17 cellular contexts compared by ENCODE assay signal in genomic region chr10:72074413-72075183, GRCh38. TPM values are rescaled to one million over a fixed set of nuclear protein-coding genes. Genes with fewer than 3 reads are reported as not detected.
DNase-seq lines count a peak whose midpoint lies in the region; ATAC-seq and TF ChIP-seq lines count a peak whose summit lies in the region.
"Had no signal": no experiment of that assay in that cellular context is flagged by ENCODE, and none has a peak within 500 bp of the region (broad histone marks: within the 10 kb centered on the region; RNA-seq: fewer than 3 reads in every experiment).

No MANE protein-coding gene starts in this region.

- CTCF ChIA-PET in activated B cell treated with CpG ODN at 0.5 μM for 24 hours (lab: Charles Lee): no interaction called here

- no peaks in the 10 kb centered on the region for H3K27me3 Mint-ChIP-seq in natural killer cell treated with Interleukin-12 subunit alpha and Interleukin-12 subunit beta and Interleukin-15 and Interleukin-18, amount 100 ng/mL, for 72 hours
- H3K27me3 Mint-ChIP-seq in natural killer cell (ENCODE audit: low read depth in 2 of 2) (no peaks in the 10 kb centered on the region), activated B cell treated with CpG ODN at 0.5 μM for 24 hours (no peaks in the 10 kb centered on the region)
- no peaks in the 10 kb centered on the region for H3K27me3 Mint-ChIP-seq in stimulated activated naive CD8-positive, alpha-beta T cell treated with anti-CD3 and anti-CD28 coated beads, Interleukin-15, amount 100 ng/mL, for 72 hours

- intact Hi-C loops in natural killer cell (cut with micrococcal nuclease): no loop called here
- intact Hi-C loops in activated B cell treated with CpG ODN at 0.5 μM for 24 hours (cut with micrococcal nuclease): no loop called here
- intact Hi-C loops in dorsolateral prefrontal cortex (cut with DNase I): no loop called here
- intact Hi-C loops in ascending aorta (cut with DNase I): no loop called here

- TF ChIP-seq CTCF in natural killer cell (IDR thresholded peaks at IDR 0.05) (no peak), activated B cell treated with CpG ODN at 0.5 μM for 24 hours (IDR thresholded peaks at IDR 0.05) (no peak), dorsolateral prefrontal cortex (IDR thresholded peaks at IDR 0.05 in 54 of 56, conservative IDR thresholded peaks at IDR 0.05 in 2 of 56; ENCODE audit: low read depth in 1 of 56, partially characterized antibody in 56 of 56) (no peak), ascending aorta (IDR thresholded peaks at IDR 0.05) (no peak)

- peak; percentile 45 for DNase-seq in natural killer cell treated with Interleukin-12 subunit alpha and Interleukin-12 subunit beta and Interleukin-15 and Interleukin-18, amount 100 ng/mL, for 72 hours (ENCODE audit: low spot score)
- DNase-seq in natural killer cell: no peak
- no peak for DNase-seq in activated B cell treated with CpG ODN at 0.5 μM for 24 hours
- DNase-seq in dorsolateral prefrontal cortex: peak in 1 of 10 donors; percentile 32
- no peak for DNase-seq in stimulated activated naive CD8-positive, alpha-beta T cell treated with anti-CD3 and anti-CD28 coated beads, Interleukin-15, amount 100 ng/mL, for 72 hours
- DNase-seq in ascending aorta (ENCODE audit: low spot score in 2 of 2): no peak
- DNase-seq: BE2C, DMS53, endodermal cell, hypothalamus, NCI-H1092, NCI-H748 treated with DMSO at 0.1 percent for 48 hours had no signal

- H3K4me1 Mint-ChIP-seq in natural killer cell treated with Interleukin-12 subunit alpha and Interleukin-12 subunit beta and Interleukin-15 and Interleukin-18, amount 100 ng/mL, for 72 hours (ENCODE audit: low read depth in 2 of 2): peaks cover 11 to 29% of the 10 kb centered on the region in 2 donors
- H3K4me1 Mint-ChIP-seq in natural killer cell (peaks cover 39 to 56% of the 10 kb centered on the region in 2 donors), activated B cell treated with CpG ODN at 0.5 μM for 24 hours (peaks cover 45% of the 10 kb centered on the region)
- H3K4me1 Mint-ChIP-seq in stimulated activated naive CD8-positive, alpha-beta T cell treated with anti-CD3 and anti-CD28 coated beads, Interleukin-15, amount 100 ng/mL, for 72 hours: peaks cover 100% of the 10 kb centered on the region

- POLR2A ChIA-PET in activated B cell treated with CpG ODN at 0.5 μM for 24 hours (lab: Charles Lee): interaction anchor here (2.6 kb wide), 1 partner anchor 13 kb away, joined by 12 read pairs; the partner anchor contains the start of gene SPOCK2

- H3K27ac Mint-ChIP-seq in natural killer cell treated with Interleukin-12 subunit alpha and Interleukin-12 subunit beta and Interleukin-15 and Interleukin-18, amount 100 ng/mL, for 72 hours: peak overlapping the region in 1 of 2 donors; percentile 58
- H3K27ac Mint-ChIP-seq in natural killer cell (peak overlapping the region in 1 of 2 donors; percentile 63), activated B cell treated with CpG ODN at 0.5 μM for 24 hours (peak overlapping the region; percentile 68)
- H3K27ac Mint-ChIP-seq in stimulated activated naive CD8-positive, alpha-beta T cell treated with anti-CD3 and anti-CD28 coated beads, Interleukin-15, amount 100 ng/mL, for 72 hours: peak overlapping the region; percentile 81 to 82
- H3K27ac Mint-ChIP-seq: endodermal cell had no signal

- H3K36me3 ChIP-seq in ascending aorta: no peaks in the 10 kb centered on the region
- H3K36me3 ChIP-seq: BE2C, ovary had no signal

- no peaks in the 10 kb centered on the region for H3K9me3 Mint-ChIP-seq in natural killer cell treated with Interleukin-12 subunit alpha and Interleukin-12 subunit beta and Interleukin-15 and Interleukin-18, amount 100 ng/mL, for 72 hours
- H3K9me3 Mint-ChIP-seq in natural killer cell (no peaks in the 10 kb centered on the region), activated B cell treated with CpG ODN at 0.5 μM for 24 hours (no peaks in the 10 kb centered on the region)
- no peaks in the 10 kb centered on the region for H3K9me3 Mint-ChIP-seq in stimulated activated naive CD8-positive, alpha-beta T cell treated with anti-CD3 and anti-CD28 coated beads, Interleukin-15, amount 100 ng/mL, for 72 hours
- H3K9me3 Mint-ChIP-seq: endodermal cell had no signal

- H3K4me3 Mint-ChIP-seq in natural killer cell treated with Interleukin-12 subunit alpha and Interleukin-12 subunit beta and Interleukin-15 and Interleukin-18, amount 100 ng/mL, for 72 hours: no peak overlapping the region
- H3K4me3 Mint-ChIP-seq in natural killer cell (no peak overlapping the region), activated B cell treated with CpG ODN at 0.5 μM for 24 hours (no peak overlapping the region)
- H3K4me3 Mint-ChIP-seq in stimulated activated naive CD8-positive, alpha-beta T cell treated with anti-CD3 and anti-CD28 coated beads, Interleukin-15, amount 100 ng/mL, for 72 hours: peak overlapping the region; percentile 75 to 78
- H3K4me3 Mint-ChIP-seq: endodermal cell had no signal

- H3K27ac ChIP-seq in dorsolateral prefrontal cortex (peak overlapping the region in 30 of 59 donors; percentile 2 to 80 (median 34)), ascending aorta (no peak overlapping the region)
- H3K27ac ChIP-seq: ovary, tibial nerve had no signal

- no peak overlapping the region for H3K4me3 ChIP-seq in dorsolateral prefrontal cortex
- H3K4me3 ChIP-seq in ascending aorta: no peak overlapping the region
- H3K4me3 ChIP-seq: ovary, tibial nerve had no signal

- no peaks in the 10 kb centered on the region for H3K4me1 ChIP-seq in ascending aorta
- H3K4me1 ChIP-seq: tibial nerve had no signal

- no peak for ATAC-seq in natural killer cell treated with Interleukin-12 subunit alpha and Interleukin-12 subunit beta and Interleukin-15 and Interleukin-18, amount 100 ng/mL, for 72 hours
- ATAC-seq in natural killer cell (no peak), activated B cell treated with CpG ODN at 0.5 μM for 24 hours (ENCODE audit: low read depth) (no peak), HG03520 (IDR thresholded peaks at IDR 0.05; ENCODE audit: unreplicated experiment) (no peak), SK-N-SH treated with all-trans-retinoic acid at 6 μM for 48 hours (no peak)
- no peak for ATAC-seq in stimulated activated naive CD8-positive, alpha-beta T cell treated with anti-CD3 and anti-CD28 coated beads, Interleukin-15, amount 100 ng/mL, for 72 hours

- no peaks in the 10 kb centered on the region for H3K9me3 ChIP-seq in ascending aorta
- H3K9me3 ChIP-seq: BE2C, ovary, SK-N-SH had no signal

- no peaks in the 10 kb centered on the region for H3K27me3 ChIP-seq in dorsolateral prefrontal cortex
- no peaks in the 10 kb centered on the region for H3K27me3 ChIP-seq in ascending aorta
- H3K27me3 ChIP-seq: BE2C, ovary, tibial nerve had no signal

- H3K36me3 Mint-ChIP-seq in natural killer cell treated with Interleukin-12 subunit alpha and Interleukin-12 subunit beta and Interleukin-15 and Interleukin-18, amount 100 ng/mL, for 72 hours: no peaks in the 10 kb centered on the region
- H3K36me3 Mint-ChIP-seq in natural killer cell: peaks cover 4% of the 10 kb centered on the region
- H3K36me3 Mint-ChIP-seq in activated B cell treated with CpG ODN at 0.5 μM for 24 hours (ENCODE audit: low read depth): peaks cover 40% of the 10 kb centered on the region

TF ChIP-seq in SK-N-SH treated with all-trans-retinoic acid at 6 μM for 48 hours, 23 proteins besides CTCF, POLR2A, EP300 and RAD21 (continues in another document):
- no peak for TF ChIP-seq ZC3H10 (CRISPR knock-in tag; IDR thresholded peaks at IDR 0.05)
- no peak for TF ChIP-seq PPARA (CRISPR knock-in tag; IDR thresholded peaks at IDR 0.05; ENCODE audit: borderline replicate concordance)
- TF ChIP-seq ESRRG (CRISPR knock-in tag; IDR thresholded peaks at IDR 0.05): no peak
- TF ChIP-seq OSR1 (CRISPR knock-in tag; IDR thresholded peaks at IDR 0.05): no peak
- TF ChIP-seq TSHZ2 (CRISPR knock-in tag; IDR thresholded peaks at IDR 0.05): no peak
- TF ChIP-seq ISL1 (CRISPR knock-in tag; IDR thresholded peaks at IDR 0.05): no peak
- TF ChIP-seq SNAI2 (CRISPR knock-in tag; IDR thresholded peaks at IDR 0.05): no peak
- no peak for TF ChIP-seq CREB5 (CRISPR knock-in tag; IDR thresholded peaks at IDR 0.05; ENCODE audit: low read depth)

RNA-seq across cellular contexts. Expression of gene SPOCK2, which starts 13.8 kb away (rescaled TPM):
- 10 to 100 TPM; 24.9 to 25.9 TPM for total RNA-seq in natural killer cell treated with Interleukin-12 subunit alpha and Interleukin-12 subunit beta and Interleukin-15 and Interleukin-18, amount 100 ng/mL, for 72 hours
- total RNA-seq in natural killer cell: 100 to 1,000 TPM; 258 to 329 (median 293) TPM
- total RNA-seq in activated B cell treated with CpG ODN at 0.5 μM for 24 hours: 24.2 and 27.8 TPM in 2 replicates
- total RNA-seq in dorsolateral prefrontal cortex: 100 to 1,000 TPM in 119 of 120 experiments, 10 to 100 TPM in 1; 94.6 to 335 (median 260) TPM
- 9.7 TPM for total RNA-seq in ascending aorta

Comparison
In these comparisons a context has a peak if more than half of its experiments do, and no peak if none do; other contexts are left out.
1. H3K4me3 Mint-ChIP-seq: peak in stimulated activated naive CD8-positive, alpha-beta T cell treated with anti-CD3 and anti-CD28 coated beads, Interleukin-15, amount 100 ng/mL, for 72 hours (2 of 2); none in natural killer cell treated with Interleukin-12 subunit alpha and Interleukin-12 subunit beta and Interleukin-15 and Interleukin-18, amount 100 ng/mL, for 72 hours (single experiment), natural killer cell (single experiment) and activated B cell treated with CpG ODN at 0.5 μM for 24 hours (single experiment).
2. H3K27ac ChIP-seq: peak in dorsolateral prefrontal cortex (30 of 59); none in ascending aorta (0 of 2).